Comparison of ENCODE assay signal across 28 cellular contexts in genomic region chr10:66252986-66253385, GRCh38.
"Had no signal": no experiment of that assay in that cellular context is flagged by ENCODE, and none has a peak within 500 bp of the region (broad histone marks: within the 10 kb centered on the region; RNA-seq: fewer than 3 reads in every experiment).

No MANE protein-coding gene starts in this region.

- H3K4me1 Mint-ChIP-seq: activated CD4-positive, alpha-beta T cell treated with anti-CD3 and anti-CD28 coated beads, Interleukin-2, amount 10 ng/mL, durations not matched to agents 24 days and 14 days; activated naive CD4-positive, alpha-beta T cell treated with anti-CD3 and anti-CD28 coated beads, Interleukin-2, amount 10 ng/mL, durations not matched to agents 7 days and 5 days; activated naive CD8-positive, alpha-beta T cell treated with anti-CD3 and anti-CD28 coated beads, Interleukin-2, amount 50 U/mL, for 24 hours had no signal

- H3K27ac Mint-ChIP-seq: activated CD4-positive, alpha-beta T cell treated with anti-CD3 and anti-CD28 coated beads, Interleukin-2, amount 10 ng/mL, durations not matched to agents 24 days and 14 days; activated CD8-positive, alpha-beta T cell treated with anti-CD3 and anti-CD28 coated beads, Interleukin-2, amount 10 ng/mL, durations not matched to agents 7 days and 5 days; activated naive CD4-positive, alpha-beta T cell treated with anti-CD3 and anti-CD28 coated beads, Interleukin-2, amount 10 ng/mL, durations not matched to agents 7 days and 5 days; activated naive CD8-positive, alpha-beta T cell; activated naive CD8-positive, alpha-beta T cell treated with anti-CD3 and anti-CD28 coated beads, Interleukin-2, amount 50 U/mL, for 24 hours; T-helper 1 cell treated with Interleukin-12 subunit alpha and Interleukin-12 subunit beta and Interleukin-4 antibody, amounts not matched to agents 30 μg/mL and 1 μg/mL, for 36 hours; T-helper 2 cell treated with Interferon-gamma antibody and Interleukin-4, amounts not matched to agents 5 μg/mL and 100 μg/mL, for 36 hours had no signal

- H3K36me3 Mint-ChIP-seq: activated naive CD4-positive, alpha-beta T cell treated with anti-CD3 and anti-CD28 coated beads, Interleukin-2, amount 10 ng/mL, durations not matched to agents 7 days and 5 days; activated naive CD8-positive, alpha-beta T cell had no signal

- H3K9me3 Mint-ChIP-seq: activated CD4-positive, alpha-beta T cell treated with anti-CD3 and anti-CD28 coated beads, Interleukin-2, amount 10 ng/mL, durations not matched to agents 24 days and 14 days had no signal

- ATAC-seq: activated CD8-positive, alpha-beta T cell treated with anti-CD3 and anti-CD28 coated beads, Interleukin-2, amount 10 ng/mL, durations not matched to agents 7 days and 5 days; activated naive CD8-positive, alpha-beta T cell treated with anti-CD3 and anti-CD28 coated beads, Interleukin-2, amount 50 U/mL, for 24 hours; activated T-cell treated with anti-CD3 and anti-CD28 coated beads, Interleukin-2, amount 50 U/mL, for 4 hours; K562; PC-3 had no signal

- H3K27ac ChIP-seq: brain microvascular endothelial cell, Peyer's patch, SJSA1 had no signal

- H3K27me3 Mint-ChIP-seq: activated CD4-positive, alpha-beta T cell treated with anti-CD3 and anti-CD28 coated beads, Interleukin-2, amount 10 ng/mL, durations not matched to agents 24 days and 14 days; activated naive CD4-positive, alpha-beta T cell treated with anti-CD3 and anti-CD28 coated beads, Interleukin-2, amount 10 ng/mL, durations not matched to agents 7 days and 5 days; activated naive CD8-positive, alpha-beta T cell; activated naive CD8-positive, alpha-beta T cell treated with anti-CD3 and anti-CD28 coated beads, Interleukin-2, amount 50 U/mL, for 24 hours had no signal

- DNase-seq: activated CD4-positive, alpha-beta T cell treated with anti-CD3 and anti-CD28 coated beads, Interleukin-2, amount 10 ng/mL, durations not matched to agents 24 days and 14 days; activated CD4-positive, alpha-beta T cell treated with anti-CD3 and anti-CD28 coated beads, Interleukin-2, amount 50 U/mL, for 4 hours; activated CD8-positive, alpha-beta T cell treated with anti-CD3 and anti-CD28 coated beads, Interleukin-2, amount 10 ng/mL, durations not matched to agents 7 days and 5 days; activated effector memory CD4-positive, alpha-beta T cell treated with Interleukin-2 at 50 U/mL for 16 hours; activated naive CD4-positive, alpha-beta T cell treated with anti-CD3 and anti-CD28 coated beads, Interleukin-2, amount 10 ng/mL, durations not matched to agents 7 days and 5 days; activated naive CD8-positive, alpha-beta T cell treated with anti-CD3 and anti-CD28 coated beads, Interleukin-2, amount 50 U/mL, for 24 hours; activated T-cell treated with anti-CD3 and anti-CD28 coated beads, Interleukin-2, amount 50 U/mL, for 4 hours; aorta; brain microvascular endothelial cell; NCI-H1092 treated with DMSO at 0.1 percent for 48 hours; NCI-H1436; NCI-H1694; NCI-H1930; NCI-H2081 treated with DMSO at 0.1 percent for 48 hours; NCI-H345; NCI-H524 treated with DMSO at 0.1 percent for 48 hours; NCI-H748 treated with DMSO at 0.1 percent for 48 hours; NK-92 treated with Interleukin-12 subunit alpha and Interleukin-12 subunit beta, amount 100 ng/mL, for 24 hours; PC-3; Peyer's patch; RPMI8226; SHP77 treated with DMSO at 0.1 percent for 48 hours; SK-N-SH had no signal

- H3K4me3 Mint-ChIP-seq: activated CD4-positive, alpha-beta T cell treated with anti-CD3 and anti-CD28 coated beads, Interleukin-2, amount 10 ng/mL, durations not matched to agents 24 days and 14 days; activated CD8-positive, alpha-beta T cell treated with anti-CD3 and anti-CD28 coated beads, Interleukin-2, amount 10 ng/mL, durations not matched to agents 7 days and 5 days; activated naive CD4-positive, alpha-beta T cell treated with anti-CD3 and anti-CD28 coated beads, Interleukin-2, amount 10 ng/mL, durations not matched to agents 7 days and 5 days; activated naive CD8-positive, alpha-beta T cell; activated naive CD8-positive, alpha-beta T cell treated with anti-CD3 and anti-CD28 coated beads, Interleukin-2, amount 50 U/mL, for 24 hours; activated T-cell treated with anti-CD3 and anti-CD28 coated beads, Interleukin-2, amount 50 U/mL, for 4 hours; T-helper 1 cell treated with Interleukin-12 subunit alpha and Interleukin-12 subunit beta and Interleukin-4 antibody, amounts not matched to agents 30 μg/mL and 1 μg/mL, for 36 hours; T-helper 2 cell treated with Interferon-gamma antibody and Interleukin-4, amounts not matched to agents 5 μg/mL and 100 μg/mL, for 36 hours had no signal
